1 cellular context compared by ENCODE assay signal in genomic region chr15:97654677-97655076, GRCh38.
TF ChIP-seq lines count a peak whose summit lies in the region.

No MANE protein-coding gene starts in this region.

TF ChIP-seq in H1, 55 proteins besides CTCF, POLR2A, EP300 and RAD21 (continued from another document):
- no peak for TF ChIP-seq CHD7 (IDR thresholded peaks at IDR 0.05; ENCODE audit: insufficient replicate concordance, low read length)
- no peak for TF ChIP-seq HDAC2 (IDR thresholded peaks at IDR 0.05; ENCODE audit: borderline replicate concordance in 1 of 2, low read depth in 2 of 2, low read length in 2 of 2)
- TF ChIP-seq KDM5A (IDR thresholded peaks at IDR 0.05; ENCODE audit: low read length), result no peak
- TF ChIP-seq EGR1 (IDR thresholded peaks at IDR 0.05; ENCODE audit: borderline replicate concordance, low read depth, low read length), result no peak
- no peak for TF ChIP-seq GABPA (IDR thresholded peaks at IDR 0.05; ENCODE audit: borderline replicate concordance, insufficient read depth, low read length)
- no peak for TF ChIP-seq MAX (IDR thresholded peaks at IDR 0.05)
- no peak for TF ChIP-seq RBBP5 (IDR thresholded peaks at IDR 0.05; ENCODE audit: borderline replicate concordance, low read depth, low read length)
- no peak for TF ChIP-seq KDM4A (IDR thresholded peaks at IDR 0.05; ENCODE audit: low read depth, low read length, severe bottlenecking)
